ENCODE assay signal across 8 cellular contexts in genomic region chr1:39817091-39817932, GRCh38. TPM values are rescaled to one million over a fixed set of nuclear protein-coding genes. Genes with fewer than 3 reads are reported as not detected.
DNase-seq lines count a peak whose midpoint lies in the region; ATAC-seq and TF ChIP-seq lines count a peak whose summit lies in the region.
"Not testable (repeated sequence)": the region's sequence is repeated elsewhere in the genome, so short reads cannot be mapped to it uniquely, and the experiment has no call there.

No MANE protein-coding gene starts in this region.

- peaks cover 6 to 15% (median 8%) of the 10 kb centered on the region in 7 donors for H3K4me1 Mint-ChIP-seq in naive thymus-derived CD4-positive, alpha-beta T cell

- CTCF ChIA-PET in naive thymus-derived CD4-positive, alpha-beta T cell (lab: Charles Lee) = interaction anchor here (0.6 to 5.7 kb wide), 8 partner anchors 27 to 157 kb away, joined by 3 to 67 read pairs (median 4); partner anchors contain the start of gene MYCL

- peak overlapping the region; percentile 58; the same call in 1 of the 2 replicates for H3K9ac ChIP-seq in OCI-LY3 (ENCODE audit: low read length)

- H3K27ac ChIP-seq in OCI-LY3 (ENCODE audit: low read length) = peak overlapping the region; percentile 69
- H3K27ac ChIP-seq in naive thymus-derived CD4-positive, alpha-beta T cell (ENCODE audit: low read depth, low read length) = peak overlapping the region; percentile 39

- H3K4me3 Mint-ChIP-seq in naive thymus-derived CD4-positive, alpha-beta T cell = peak overlapping the region; percentile 71 to 94 (median 85)

- H3K4me1 ChIP-seq in OCI-LY3 (ENCODE audit: low read length) = peaks cover 15% of the 10 kb centered on the region
- not testable (repeated sequence) for H3K4me1 ChIP-seq in naive thymus-derived CD4-positive, alpha-beta T cell (ENCODE audit: control insufficient read depth in 2 of 2, insufficient read depth in 2 of 2, low read length in 2 of 2)

- H2AFZ ChIP-seq in OCI-LY3 (ENCODE audit: low read depth, low read length) = peak overlapping the region; percentile 77; the same call in 1 of the 2 replicates

- not testable (repeated sequence) for H3K9me3 ChIP-seq in OCI-LY3 (ENCODE audit: insufficient read depth, low read length); naive thymus-derived CD4-positive, alpha-beta T cell (ENCODE audit: control insufficient read depth in 2 of 3, low read length in 3 of 3)

- intact Hi-C loops in naive thymus-derived CD4-positive, alpha-beta T cell (cut with micrococcal nuclease) = loop anchor here (1.0 to 5.0 kb wide), 6 partner anchors 66 to 520 kb away; partner anchors contain the start of gene TRIT1 (in 1 of the 2)

- not testable (repeated sequence) for H4K20me1 ChIP-seq in OCI-LY3 (ENCODE audit: insufficient read depth, low read length)

- H3K79me2 ChIP-seq in OCI-LY3 (ENCODE audit: low read length) = not testable (repeated sequence)

- H3K4me2 ChIP-seq in OCI-LY3 (ENCODE audit: low read length) = peak overlapping the region; percentile 61

- peaks cover 2 to 28% (median 9%) of the 10 kb centered on the region in 5 donors for H3K27me3 Mint-ChIP-seq in naive thymus-derived CD4-positive, alpha-beta T cell

- not testable (repeated sequence) for H3K27me3 ChIP-seq in OCI-LY3 (ENCODE audit: low read depth, low read length); naive thymus-derived CD4-positive, alpha-beta T cell (ENCODE audit: control insufficient read depth in 2 of 2, insufficient read depth in 2 of 2, low read length in 2 of 2)

- not testable (repeated sequence) for H3K36me3 ChIP-seq in OCI-LY3 (replicated peaks; ENCODE audit: low read depth, low read length); naive thymus-derived CD4-positive, alpha-beta T cell (ENCODE audit: control insufficient read depth in 2 of 3, insufficient read depth in 3 of 3, low read length in 3 of 3)

- peak; percentile 95 for DNase-seq in GM12865 (ENCODE audit: low read depth)
- DNase-seq in activated CD4-positive, alpha-beta T cell treated with anti-CD3 and anti-CD28 coated beads, Interleukin-2, amount 50 U/mL, for 24 hours (ENCODE audit: low read depth in 1 of 2, low spot score in 1 of 2) = peak; percentile 19 to 47
- DNase-seq in effector CD4-positive, alpha-beta T cell = peak; percentile 47
- peak; percentile 31 to 73 (median 63) for DNase-seq in naive thymus-derived CD4-positive, alpha-beta T cell
- DNase-seq in stimulated activated naive CD4-positive, alpha-beta T cell treated with Interleukin-2 at 50 U/mL for 16 hours (lab: John Stamatoyannopoulos, UW) = peak; percentile 73

- not testable (repeated sequence) for TF ChIP-seq CTCF in GM12865 (IDR thresholded peaks at IDR 0.05; ENCODE audit: insufficient read depth, low read depth, low read length, missing control alignments)
- peak; percentile 36 for TF ChIP-seq CTCF in OCI-LY3 (IDR thresholded peaks at IDR 0.05; ENCODE audit: low read depth, low read length)

- peak overlapping the region in 8 of 9 donors; percentile 75 to 89 (median 86) for H3K27ac Mint-ChIP-seq in naive thymus-derived CD4-positive, alpha-beta T cell

- H3K36me3 Mint-ChIP-seq in naive thymus-derived CD4-positive, alpha-beta T cell = not testable (repeated sequence)

- not testable (repeated sequence) for H3K9me3 Mint-ChIP-seq in naive thymus-derived CD4-positive, alpha-beta T cell

- POLR2A ChIA-PET in naive thymus-derived CD4-positive, alpha-beta T cell (lab: Charles Lee) = interaction anchor here (0.9 to 2.4 kb wide), 4 partner anchors 77 to 157 kb away, joined by 3 to 11 read pairs (median 4); partner anchors contain the start of gene MYCL

- ATAC-seq in GM21576 (IDR thresholded peaks at IDR 0.05; ENCODE audit: unreplicated experiment) (peak; percentile 70), HG03565 (IDR thresholded peaks at IDR 0.05; ENCODE audit: unreplicated experiment) (peak; percentile 71)
- peak; percentile 90 for ATAC-seq in naive thymus-derived CD4-positive, alpha-beta T cell

- H3K4me3 ChIP-seq in GM12865 (ENCODE audit: low read depth, low read length) (peak overlapping the region; percentile 45), OCI-LY3 (ENCODE audit: low read length) (peak overlapping the region; percentile 65)
- H3K4me3 ChIP-seq in naive thymus-derived CD4-positive, alpha-beta T cell (ENCODE audit: low read length) = peak overlapping the region; percentile 50

RNA-seq across cellular contexts. Expression of gene BMP8B, which starts 28.6 kb away (rescaled TPM):
- total RNA-seq in naive thymus-derived CD4-positive, alpha-beta T cell = 1 to 10 TPM in 1 of 5 experiments, under 1 TPM in 4; 0.16 to 1.4 (median 0.17) TPM
- under 1 TPM; 0.05 to 0.09 TPM for polyA plus RNA-seq in naive thymus-derived CD4-positive, alpha-beta T cell

RNA-seq across cellular contexts. Expression of gene OXCT2, which starts 46.2 kb away (rescaled TPM):
- total RNA-seq in naive thymus-derived CD4-positive, alpha-beta T cell = under 1 TPM in 4 of 5 experiments, not detected in 1; 0.19 to 0.53 (median 0.26) TPM
- polyA plus RNA-seq in naive thymus-derived CD4-positive, alpha-beta T cell = not detected

Comparison
In these comparisons a context has a peak if more than half of its experiments do, and no peak if none do; other contexts are left out.
1. Peak in every context shown above with its lines: DNase-seq, ATAC-seq, H3K4me3 ChIP-seq and H3K27ac ChIP-seq.
2. DNase-seq: peak in every context shown above with its lines; median percentile 95 in GM12865; 73 in stimulated activated naive CD4-positive, alpha-beta T cell treated with Interleukin-2 at 50 U/mL for 16 hours; 63 in naive thymus-derived CD4-positive, alpha-beta T cell; 47 in effector CD4-positive, alpha-beta T cell; 33 in activated CD4-positive, alpha-beta T cell treated with anti-CD3 and anti-CD28 coated beads, Interleukin-2, amount 50 U/mL, for 24 hours.